Comparison of ENCODE assay signal across 14 cellular contexts in genomic region chr5:98975223-98975622, GRCh38. TPM values are rescaled to one million over a fixed set of nuclear protein-coding genes. Genes with fewer than 3 reads are reported as not detected.
A peak's percentile ranks its signal among the peaks of the same experiment; 100 is the strongest.
DNase-seq lines count a peak whose midpoint lies in the region; ATAC-seq and TF ChIP-seq lines count a peak whose summit lies in the region.
"Had no signal": no experiment of that assay in that cellular context is flagged by ENCODE, and none has a peak within 500 bp of the region (broad histone marks: within the 10 kb centered on the region; RNA-seq: fewer than 3 reads in every experiment).

No MANE protein-coding gene starts in this region.

- no peak for TF ChIP-seq CTCF in GM13976 (IDR thresholded peaks at IDR 0.05; ENCODE audit: borderline replicate concordance, control extremely low read depth, extremely low read depth, insufficient read depth, missing control alignments)

- ATAC-seq in GM21381 (IDR thresholded peaks at IDR 0.05; ENCODE audit: unreplicated experiment) (peak; percentile 8), GM18861 (IDR thresholded peaks at IDR 0.05; ENCODE audit: unreplicated experiment) (no peak)
- ATAC-seq: activated CD8-positive, alpha-beta memory T cell treated with anti-CD3 and anti-CD28 coated beads, Interleukin-2, amount 10 ng/mL, durations not matched to agents 7 days and 5 days had no signal

- in situ Hi-C loops in Caki2 (cut with HindIII; ENCODE audit: low pct_unique_long_range_greater_than_20kb, low sequenced_read_pairs) (no loop called here), GM13976 (cut with MboI; ENCODE audit: low sequenced_read_pairs, unreplicated experiment) (no loop called here)

- DNase-seq in Caki2 (ENCODE audit: low read depth) (peak; percentile 30), M059J (ENCODE audit: low read depth) (peak; percentile 25), iris pigment epithelial cell (ENCODE audit: low read depth) (peak; percentile 42), GM13976 (ENCODE audit: low spot score) (no peak), iPS-NIHi7 (ENCODE audit: extremely low spot score) (no peak), germinal center (ENCODE audit: low spot score) (no peak)
- DNase-seq: activated CD8-positive, alpha-beta memory T cell treated with anti-CD3 and anti-CD28 coated beads, Interleukin-2, amount 10 ng/mL, durations not matched to agents 7 days and 5 days; activated naive CD4-positive, alpha-beta T cell treated with anti-CD3 and anti-CD28 coated beads, Interleukin-2, amount 50 U/mL, for 16 hours; BE2C; DND-41; posterior cingulate gyrus; tibial artery had no signal

RNA-seq across cellular contexts. Expression of gene CHD1, which starts 46.4 kb away (rescaled TPM):
- total RNA-seq in Caki2 (2014; rRNA removed; shearing (Covaris generic); ENCODE audit: low replicate concordance), result 14.6 and 17.0 TPM in 2 replicates
- 16.9 and 27.1 TPM in 2 replicates for total RNA-seq in M059J (2014; rRNA removed; shearing (Covaris generic))

Comparison
In these comparisons a context has a peak if more than half of its experiments do, and no peak if none do; other contexts are left out.
1. DNase-seq: peak in Caki2 (single experiment), M059J (single experiment) and iris pigment epithelial cell (single experiment); none in GM13976 (single experiment), iPS-NIHi7 (single experiment) and germinal center (single experiment).